ENCODE assay signal across 1 cellular context in the genomic region with DNA sequence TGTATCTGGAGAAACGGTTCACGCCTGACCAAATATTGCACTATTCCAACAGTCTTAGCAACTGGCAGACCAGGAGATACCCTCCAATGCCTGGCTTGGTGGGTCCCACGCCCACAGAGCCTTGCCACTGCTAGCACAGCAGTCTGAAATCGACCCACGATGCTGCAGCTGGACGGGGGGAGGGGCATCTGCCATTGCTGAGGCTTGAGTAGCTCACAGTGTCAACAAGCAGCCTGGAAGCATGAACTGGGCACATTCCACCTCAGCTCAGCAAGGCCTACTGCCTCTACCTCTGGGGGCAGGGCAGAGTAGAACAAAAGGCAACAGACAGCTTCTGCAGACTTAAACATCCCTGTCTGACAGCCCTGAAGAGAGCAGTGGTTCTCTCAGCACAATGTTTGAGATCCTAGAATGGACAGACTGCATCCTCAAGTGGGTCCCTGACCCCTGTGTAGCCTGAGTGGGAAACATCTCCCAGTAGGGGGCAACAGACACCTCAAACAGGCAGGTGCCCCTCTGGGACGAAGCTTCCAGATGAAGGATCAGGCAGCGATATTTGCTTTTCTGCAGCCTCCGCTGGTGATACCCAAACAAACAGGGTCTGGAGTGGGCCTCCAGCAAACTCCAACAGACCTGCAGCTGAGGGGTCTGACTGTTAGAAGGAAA.
TF ChIP-seq lines count a peak whose summit lies in the region.

No MANE protein-coding gene starts in this region.

TF ChIP-seq in IMR-90, 13 proteins besides CTCF, POLR2A, EP300 and RAD21:
- TF ChIP-seq MXI1 (IDR thresholded peaks at IDR 0.05; ENCODE audit: borderline replicate concordance, low read depth, low read length): no peak
